ENCODE assay signal across 15 cellular contexts in genomic region chr3:195888311-195888761, GRCh38.
"Had no signal": no experiment of that assay in that cellular context is flagged by ENCODE, and none has a peak within 500 bp of the region (broad histone marks: within the 10 kb centered on the region; RNA-seq: fewer than 3 reads in every experiment).

No MANE protein-coding gene starts in this region.

- DNase-seq: activated CD4-positive, alpha-beta T cell treated with anti-CD3 and anti-CD28 coated beads, Interleukin-2, amount 10 ng/mL, durations not matched to agents 7 days and 5 days; activated CD8-positive, alpha-beta memory T cell treated with anti-CD3 and anti-CD28 coated beads for 24 hours; activated gamma-delta T cell treated with Interleukin-2 at 50 U/mL for 16 hours; activated naive CD8-positive, alpha-beta T cell treated with anti-CD3 and anti-CD28 coated beads, Interleukin-2, amount 10 ng/mL, durations not matched to agents 7 days and 5 days; anterior cingulate cortex; endodermal cell; erythroblast; islet precursor cell; stimulated activated CD4-positive, alpha-beta T cell treated with anti-CD3 and anti-CD28 coated beads, Interleukin-12 subunit alpha, Interleukin-12 subunit beta, amount 100 ng/mL, for 4 hours; stimulated activated CD4-positive, alpha-beta T cell treated with anti-CD3 and anti-CD28 coated beads, Interleukin-2, amount 100 ng/mL, for 24 hours; SW 1271 had no signal

- H3K4me3 ChIP-seq: gastroesophageal sphincter had no signal

- H3K27me3 ChIP-seq: dorsolateral prefrontal cortex, gastroesophageal sphincter had no signal

- H3K9me3 ChIP-seq: gastroesophageal sphincter had no signal

- H3K27ac Mint-ChIP-seq: activated CD4-positive, alpha-beta T cell treated with anti-CD3 and anti-CD28 coated beads, Interleukin-2, amount 10 ng/mL, durations not matched to agents 7 days and 5 days; activated naive CD8-positive, alpha-beta T cell treated with anti-CD3 and anti-CD28 coated beads, Interleukin-2, amount 10 ng/mL, durations not matched to agents 7 days and 5 days had no signal

- H3K27ac ChIP-seq: gastroesophageal sphincter had no signal

- H3K4me3 Mint-ChIP-seq: activated CD4-positive, alpha-beta T cell treated with anti-CD3 and anti-CD28 coated beads, Interleukin-2, amount 10 ng/mL, durations not matched to agents 7 days and 5 days; activated naive CD8-positive, alpha-beta T cell treated with anti-CD3 and anti-CD28 coated beads, Interleukin-2, amount 10 ng/mL, durations not matched to agents 7 days and 5 days; endodermal cell had no signal

- ATAC-seq: gastroesophageal sphincter, left lobe of liver had no signal

- H3K9me3 Mint-ChIP-seq: activated CD4-positive, alpha-beta T cell treated with anti-CD3 and anti-CD28 coated beads, Interleukin-2, amount 10 ng/mL, durations not matched to agents 7 days and 5 days; activated naive CD8-positive, alpha-beta T cell treated with anti-CD3 and anti-CD28 coated beads, Interleukin-2, amount 10 ng/mL, durations not matched to agents 7 days and 5 days; endodermal cell; nephron had no signal

- H3K27me3 Mint-ChIP-seq: activated CD4-positive, alpha-beta T cell treated with anti-CD3 and anti-CD28 coated beads, Interleukin-2, amount 10 ng/mL, durations not matched to agents 7 days and 5 days; activated naive CD8-positive, alpha-beta T cell treated with anti-CD3 and anti-CD28 coated beads, Interleukin-2, amount 10 ng/mL, durations not matched to agents 7 days and 5 days had no signal
